In the genomic region with DNA sequence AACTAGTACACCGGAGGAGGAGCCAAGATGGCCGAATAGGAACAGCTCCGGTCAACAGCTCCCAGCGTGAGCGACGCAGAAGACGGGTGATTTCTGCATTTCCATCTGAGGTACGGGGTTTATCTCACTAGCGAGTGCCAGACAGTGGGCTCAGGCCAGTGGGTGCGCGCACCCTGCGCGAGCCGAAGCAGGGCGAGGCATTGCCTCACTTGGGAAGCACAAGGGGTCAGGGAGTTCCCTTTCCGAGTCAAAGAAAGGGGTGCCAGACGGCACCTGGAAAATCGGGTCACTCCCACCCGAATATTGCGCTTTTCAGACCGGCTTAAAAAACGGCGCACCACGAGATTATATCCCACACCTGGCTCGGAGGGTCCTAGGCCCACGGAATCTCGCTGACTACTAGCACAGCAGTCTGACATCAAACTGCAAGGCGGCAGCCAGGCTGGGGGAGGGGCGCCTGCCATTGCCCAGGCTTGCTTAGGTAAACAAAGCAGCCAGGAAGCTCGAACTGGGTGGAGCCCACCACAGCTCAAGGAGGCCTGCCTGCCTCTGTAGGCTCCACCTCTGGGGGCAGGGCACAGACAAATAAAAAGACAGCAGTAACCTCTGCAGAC, we compare ENCODE assay signal across 5 cellular contexts.
DNase-seq lines count a peak whose midpoint lies in the region; ATAC-seq, FAIRE-seq and TF ChIP-seq lines count a peak whose summit lies in the region.
"Not testable (repeated sequence)": the region's sequence is repeated elsewhere in the genome, so short reads cannot be mapped to it uniquely, and the experiment has no call there.

No MANE protein-coding gene starts in this region.

- H2BK5ac ChIP-seq in H1 (ENCODE audit: low read depth, low read length): not testable (repeated sequence)

- FAIRE-seq in H1 (lab: Jason Lieb, UNC); kidney (lab: Jason Lieb, UNC): not testable (repeated sequence)

- POLR2A ChIA-PET in PC-9 (lab: Charles Lee; ENCODE audit: unreplicated experiment): interaction anchor here (0.5 to 0.6 kb wide), 2 partner anchors 192 to 323 kb away, joined by 3 read pairs; no protein-coding TSS in a partner anchor
- POLR2A ChIA-PET in H1 (lab: Charles Lee; ENCODE audit: partially characterized antibody): interaction anchor here (0.6 kb wide), 1 partner anchor 418 kb away, joined by 3 read pairs; no protein-coding TSS in a partner anchor

- not testable (repeated sequence) for H3K27ac Mint-ChIP-seq in GM23338

- H2BK12ac ChIP-seq in H1 (ENCODE audit: low read depth, low read length): 0 out of 2 replicates have a peak overlapping the region, but pooled peaks have one; percentile 63

- H2BK15ac ChIP-seq in H1 (ENCODE audit: low read length): not testable (repeated sequence)

- H3K18ac ChIP-seq in H1 (ENCODE audit: extremely low read depth, low read length): not testable (repeated sequence)

- H3K56ac ChIP-seq in H1 (replicated peaks; ENCODE audit: insufficient read length, low read depth, low read length): not testable (repeated sequence)

- not testable (repeated sequence) for H4K5ac ChIP-seq in H1 (ENCODE audit: insufficient read length, low read depth, low read length)

- not testable (repeated sequence) for H3K9ac ChIP-seq in H1 (replicated peaks in 1 of 4; ENCODE audit: extremely low read depth in 1 of 4, low read depth in 3 of 4, low read length in 3 of 4); kidney (ENCODE audit: low read length in 2 of 2)

- H2AK5ac ChIP-seq in H1 (ENCODE audit: low read depth, low read length): not testable (repeated sequence)

- CTCF ChIA-PET in PC-9 (lab: Charles Lee); H1 (lab: Charles Lee; ENCODE audit: partially characterized antibody): not testable (repeated sequence)

- BruUV-seq in PC-9 (replicated peaks; lab: Mats Ljungman, UMichigan): TSS peak; percentile 61

- not testable (repeated sequence) for ATAC-seq in GM23338

- H3K9me2 ChIP-seq in GM23338 (ENCODE audit: insufficient read depth); PC-9 (ENCODE audit: insufficient read depth): not testable (repeated sequence)

- not testable (repeated sequence) for H4K20me1 ChIP-seq in GM23338 (replicated peaks; ENCODE audit: insufficient read depth); PC-9 (ENCODE audit: insufficient read depth); H1 (replicated peaks in 1 of 2; ENCODE audit: control insufficient read depth in 1 of 2, insufficient read depth in 2 of 2, low read length in 2 of 2)

- not testable (repeated sequence) for H3K23me2 ChIP-seq in H1 (ENCODE audit: low read depth, low read length)

- H3K27me3 ChIP-seq in GM23338 (ENCODE audit: insufficient read depth); PC-9 (ENCODE audit: insufficient read depth, low read depth); H1 (replicated peaks in 1 of 4; ENCODE audit: control insufficient read depth in 3 of 4, extremely low read depth in 1 of 4, insufficient read depth in 3 of 4, low read length in 3 of 4): not testable (repeated sequence)

- TF ChIP-seq RAD21 in H1 (IDR thresholded peaks at IDR 0.05 in 1 of 2, conservative IDR thresholded peaks at IDR 0.05 in 1 of 2; ENCODE audit: low read depth in 2 of 2, low read length in 2 of 2): not testable (repeated sequence)

- H3K4me3 Mint-ChIP-seq in GM23338: not testable (repeated sequence)

- H3K23ac ChIP-seq in H1 (ENCODE audit: insufficient read length): not testable (repeated sequence)

- not testable (repeated sequence) for H3K27ac ChIP-seq in GM23338 (ENCODE audit: low read depth); PC-9; H1 (ENCODE audit: low read depth, low read length); kidney (ENCODE audit: low read depth in 2 of 2, low read length in 2 of 2)

- not testable (repeated sequence) for TF ChIP-seq CTCF in GM23338 (conservative IDR thresholded peaks at IDR 0.05; ENCODE audit: low read depth in 2 of 2); PC-9 (conservative IDR thresholded peaks at IDR 0.05); H1 (IDR thresholded peaks at IDR 0.05; ENCODE audit: control extremely low read depth in 1 of 3, insufficient read depth in 1 of 3, low read depth in 1 of 3, low read length in 3 of 3); kidney (IDR thresholded peaks at IDR 0.05; ENCODE audit: borderline replicate concordance, extremely low read depth, insufficient read depth)

- not testable (repeated sequence) for H3K4me3 ChIP-seq in GM23338; H1 (ENCODE audit: extremely low read depth in 1 of 4, insufficient read depth in 2 of 4, low read depth in 3 of 4, low read length in 4 of 4); kidney (ENCODE audit: low read length in 2 of 2)
- peak overlapping the region; percentile 60; the same call in 1 of the 2 replicates for H3K4me3 ChIP-seq in PC-9

- H3K9me3 Mint-ChIP-seq in GM23338: not testable (repeated sequence)

- H3K36me3 ChIP-seq in GM23338 (ENCODE audit: insufficient read depth); PC-9 (ENCODE audit: low read depth); H1 (ENCODE audit: control insufficient read depth in 2 of 4, insufficient read depth in 4 of 4, low read length in 3 of 4); kidney (ENCODE audit: control insufficient read depth in 1 of 2, insufficient read depth in 2 of 2, low read length in 2 of 2): not testable (repeated sequence)

- not testable (repeated sequence) for H3K4ac ChIP-seq in H1 (replicated peaks; ENCODE audit: insufficient read length, low read depth, low read length)

- H2AFZ ChIP-seq in GM23338: peak overlapping the region; percentile 61
- peak overlapping the region; percentile 79 for H2AFZ ChIP-seq in PC-9
- not testable (repeated sequence) for H2AFZ ChIP-seq in H1 (ENCODE audit: low read length)

- not testable (repeated sequence) for H3K4me2 ChIP-seq in GM23338; H1 (ENCODE audit: insufficient read depth in 1 of 2, low read depth in 2 of 2, low read length in 2 of 2)
- H3K4me2 ChIP-seq in PC-9: peak overlapping the region; percentile 70

- H3K9me3 ChIP-seq in PC-9 (ENCODE audit: insufficient read depth, low read depth); H1 (ENCODE audit: insufficient read depth in 2 of 2, low read depth in 1 of 2, low read length in 1 of 2); kidney (ENCODE audit: control insufficient read depth in 1 of 2, low read length in 2 of 2): not testable (repeated sequence)

- TF ChIP-seq EP300 in H1 (IDR thresholded peaks at IDR 0.05; ENCODE audit: borderline replicate concordance in 1 of 2, low read depth in 2 of 2, low read length in 2 of 2): not testable (repeated sequence)

- not testable (repeated sequence) for H2BK20ac ChIP-seq in H1 (ENCODE audit: low read length)

- H4K91ac ChIP-seq in H1 (replicated peaks; ENCODE audit: insufficient read length, low read length): not testable (repeated sequence)

- intact Hi-C loops in PC-9 (cut with micrococcal nuclease; ENCODE audit: unreplicated experiment); kidney (cut with DNase I): not testable (repeated sequence)

- H3K27me3 Mint-ChIP-seq in GM23338 (ENCODE audit: insufficient read depth, low read depth, poor library complexity): not testable (repeated sequence)

- H4K8ac ChIP-seq in H1 (ENCODE audit: extremely low read depth, insufficient read depth, low read length): not testable (repeated sequence)

- 90% methylated on average over 27 of the region's 30 CpGs; no CpG with 5 or more reads in 1 of the 2 experiments for WGBS in H1 (ENCODE audit: extremely low coverage in 1 of 2, insufficient coverage in 1 of 2, insufficient read length in 1 of 2, insufficient replicate concordance in 2 of 2, low coverage in 1 of 2, low lambda C conversion rate in 2 of 2, missing lambda C conversion rate in 1 of 2), 2 experiments

- peak; percentile 70 for DNase-seq in DMS53 (lab: John Stamatoyannopoulos, UW)
- DNase-seq in GM23338 (ENCODE audit: low spot score): peak; percentile 2
- peak in 1 of 2 experiments; percentile 47 for DNase-seq in PC-9
- peak in 1 of 2 experiments; percentile 50 for DNase-seq in H1 (ENCODE audit: low read depth in 1 of 2, low spot score in 2 of 2)
- peak; percentile 33 for DNase-seq in kidney

- H3K79me1 ChIP-seq in H1 (ENCODE audit: low read depth, low read length): not testable (repeated sequence)

- not testable (repeated sequence) for H3K36me3 Mint-ChIP-seq in GM23338 (ENCODE audit: low read depth)

- H3K79me2 ChIP-seq in GM23338 (replicated peaks; ENCODE audit: insufficient read depth); PC-9 (ENCODE audit: low read depth); H1 (ENCODE audit: control insufficient read depth in 1 of 2, insufficient read depth in 2 of 2, low read length in 2 of 2): not testable (repeated sequence)

- not testable (repeated sequence) for TF ChIP-seq POLR2A in H1 (IDR thresholded peaks at IDR 0.05; ENCODE audit: control extremely low read depth in 1 of 2, low read depth in 2 of 2, low read length in 2 of 2)

- H3K4me1 ChIP-seq in GM23338 (ENCODE audit: insufficient read depth); PC-9 (replicated peaks; ENCODE audit: insufficient read depth); H1 (replicated peaks in 1 of 4; ENCODE audit: control insufficient read depth in 3 of 4, insufficient read depth in 4 of 4, low read length in 3 of 4); kidney (ENCODE audit: control insufficient read depth in 1 of 2, insufficient read depth in 1 of 2, low read depth in 1 of 2, low read length in 2 of 2): not testable (repeated sequence)

- not testable (repeated sequence) for H3K4me1 Mint-ChIP-seq in GM23338

- H3K14ac ChIP-seq in H1 (ENCODE audit: insufficient read length): not testable (repeated sequence)

- not testable (repeated sequence) for H3F3A ChIP-seq in GM23338 (replicated peaks; ENCODE audit: low read depth); PC-9 (ENCODE audit: insufficient read depth, low read depth)

- not testable (repeated sequence) for H2BK120ac ChIP-seq in H1 (replicated peaks; ENCODE audit: low read depth, low read length)
